In genomic region chr3:62525276-62525675, GRCh38 we compare ENCODE assay signal across 22 cellular contexts.
DNase-seq lines count a peak whose midpoint lies in the region; ATAC-seq, FAIRE-seq and TF ChIP-seq lines count a peak whose summit lies in the region.
"Had no signal": no experiment of that assay in that cellular context is flagged by ENCODE, and none has a peak within 500 bp of the region (broad histone marks: within the 10 kb centered on the region; RNA-seq: fewer than 3 reads in every experiment).

No MANE protein-coding gene starts in this region.

- intact Hi-C loops in HepG2 (cut with micrococcal nuclease; ENCODE audit: unreplicated experiment), result no loop called here
- intact Hi-C loops in CD4-positive, alpha-beta T cell (cut with DNase I, micrococcal nuclease), result no loop called here

- H3K27me3 Mint-ChIP-seq in CD4-positive, alpha-beta T cell, result no peaks in the 10 kb centered on the region

- H2AFZ ChIP-seq in H1 (ENCODE audit: low read length) (no peak overlapping the region), HepG2 (ENCODE audit: low read length) (no peak overlapping the region)

- H3K56ac ChIP-seq in H1 (replicated peaks; ENCODE audit: insufficient read length, low read depth, low read length), result no peak overlapping the region

- TF ChIP-seq CTCF in H1 (IDR thresholded peaks at IDR 0.05; ENCODE audit: control extremely low read depth in 1 of 3, insufficient read depth in 1 of 3, low read depth in 1 of 3, low read length in 3 of 3), result no peak
- TF ChIP-seq CTCF in HepG2 (CRISPR knock-in tag; IDR thresholded peaks at IDR 0.05), result no peak
- no peak for TF ChIP-seq CTCF in CD4-positive, alpha-beta T cell (IDR thresholded peaks at IDR 0.05)

- CTCF ChIA-PET in H1 (lab: Charles Lee; ENCODE audit: partially characterized antibody), result no interaction called here
- CTCF ChIA-PET in HepG2 (lab: Yijun Ruan, JAX; ENCODE audit: low intra/inter-chr PET ratio, low total read pairs), result no interaction called here
- CTCF ChIA-PET in CD4-positive, alpha-beta T cell (lab: Charles Lee), result no interaction called here

- no TSS peak for BruUV-seq in HepG2 (replicated peaks; lab: Mats Ljungman, UMichigan)

- H3K4me1 ChIP-seq in H1 (replicated peaks in 1 of 4; ENCODE audit: control insufficient read depth in 3 of 4, insufficient read depth in 4 of 4, low read length in 3 of 4) (no peaks in the 10 kb centered on the region), HepG2 (ENCODE audit: insufficient read depth, low read length) (no peaks in the 10 kb centered on the region)
- H3K4me1 ChIP-seq: adrenal gland, BLaER1, prostate gland, SJSA1, spleen, suprapubic skin had no signal

- H3K4me2 ChIP-seq in H1 (ENCODE audit: insufficient read depth in 1 of 2, low read depth in 2 of 2, low read length in 2 of 2) (no peak overlapping the region), HepG2 (ENCODE audit: low read depth, low read length) (no peak overlapping the region)
- H3K4me2 ChIP-seq: BLaER1 had no signal

- H3K27me3 ChIP-seq in H1 (replicated peaks in 1 of 4; ENCODE audit: control insufficient read depth in 3 of 4, extremely low read depth in 1 of 4, insufficient read depth in 3 of 4, low read length in 3 of 4) (no peaks in the 10 kb centered on the region), HepG2 (ENCODE audit: control insufficient read depth in 1 of 2, insufficient read depth in 2 of 2, low read length in 2 of 2) (peaks cover 0 to 5% of the 10 kb centered on the region in 2 experiments; a peak in 2 of 5 replicates)
- no peaks in the 10 kb centered on the region for H3K27me3 ChIP-seq in CD4-positive, alpha-beta T cell (ENCODE audit: control insufficient read depth, insufficient read depth, low read length)
- H3K27me3 ChIP-seq: adrenal gland, BLaER1, SJSA1, suprapubic skin had no signal

- no peak overlapping the region for H3K27ac Mint-ChIP-seq in CD4-positive, alpha-beta T cell

- H3K18ac ChIP-seq in H1 (ENCODE audit: extremely low read depth, low read length), result no peak overlapping the region

- POLR2A ChIA-PET in H1 (lab: Charles Lee; ENCODE audit: partially characterized antibody) (interaction anchor here (1.3 kb wide), 1 partner anchor 11 kb away, joined by 3 read pairs; no protein-coding TSS in a partner anchor), HepG2 (lab: Yijun Ruan, JAX) (no interaction called here)
- POLR2A ChIA-PET in CD4-positive, alpha-beta T cell (lab: Charles Lee), result no interaction called here

- H3K23ac ChIP-seq in H1 (ENCODE audit: insufficient read length), result no peak overlapping the region

- no peak overlapping the region for H3K27ac ChIP-seq in H1 (ENCODE audit: low read depth, low read length)
- no peak overlapping the region for H3K27ac ChIP-seq in HepG2 (ENCODE audit: extremely low read length, insufficient read depth, low read length)
- no peak overlapping the region for H3K27ac ChIP-seq in CD4-positive, alpha-beta T cell (ENCODE audit: low read depth, low read length)
- H3K27ac ChIP-seq: 22Rv1, adrenal gland, BLaER1, prostate gland, SJSA1, spleen, suprapubic skin had no signal

- no peak overlapping the region for H2BK120ac ChIP-seq in H1 (replicated peaks; ENCODE audit: low read depth, low read length)

- in situ Hi-C loops in HepG2 (cut with HindIII; ENCODE audit: extremely low pct_ligation_motif_present, low pct_unique_long_range_greater_than_20kb), result no loop called here

- H3K4me3 Mint-ChIP-seq in CD4-positive, alpha-beta T cell, result no peak overlapping the region

- TF ChIP-seq EP300 in H1 (IDR thresholded peaks at IDR 0.05; ENCODE audit: borderline replicate concordance in 1 of 2, low read depth in 2 of 2, low read length in 2 of 2) (no peak), HepG2 (IDR thresholded peaks at IDR 0.05; ENCODE audit: low read depth in 2 of 2, low read length in 2 of 2) (no peak), HepG2 (CRISPR knock-in tag; IDR thresholded peaks at IDR 0.05; ENCODE audit: borderline replicate concordance) (no peak)

- H3K4me1 Mint-ChIP-seq in CD4-positive, alpha-beta T cell (ENCODE audit: low read depth), result no peaks in the 10 kb centered on the region

- no peak for FAIRE-seq in H1 (lab: Jason Lieb, UNC)
- FAIRE-seq in HepG2 (lab: Jason Lieb, UNC), result no peak

- H2BK15ac ChIP-seq in H1 (ENCODE audit: low read length), result 0 out of 2 replicates have a peak overlapping the region, but pooled peaks have one; percentile 1

- H3K23me2 ChIP-seq in H1 (ENCODE audit: low read depth, low read length), result no peaks in the 10 kb centered on the region

- no peaks in the 10 kb centered on the region for H3K36me3 Mint-ChIP-seq in CD4-positive, alpha-beta T cell (ENCODE audit: low read depth)

- DNase-seq in DMS 273 (lab: John Stamatoyannopoulos, UW; ENCODE audit: unreplicated experiment) (peak; percentile 10), DMS 273 treated with DMSO at 0.1 percent for 48 hours (lab: John Stamatoyannopoulos, UW) (no peak), NCI-H2171 treated with DMSO at 0.1 percent for 48 hours (lab: John Stamatoyannopoulos, UW) (peak; percentile 73), H1 (ENCODE audit: low read depth in 1 of 2, low spot score in 2 of 2) (no peak), renal cortical epithelial cell (ENCODE audit: low read depth) (peak; percentile 10), HepG2 (ENCODE audit: low spot score) (no peak), NCI-H146 (lab: John Stamatoyannopoulos, UW) (no peak)
- no peak for DNase-seq in CD4-positive, alpha-beta T cell
- DNase-seq: activated CD4-positive, CD25-positive, alpha-beta regulatory T cell treated with anti-CD3 and anti-CD28 coated beads, Interleukin-2, amount 50 U/mL, for 72 hours; activated CD8-positive, alpha-beta memory T cell treated with anti-CD3 and anti-CD28 coated beads, Interleukin-2, amount 50 U/mL, for 4 hours; activated effector memory CD4-positive, alpha-beta T cell treated with anti-CD3 and anti-CD28 coated beads, Interleukin-2, amount 50 U/mL, for 16 hours; adrenal gland; cerebellar nuclear complex; effector CD8-positive, alpha-beta T cell; left cardiac atrium; OCI-M1; spleen had no signal

- no peak overlapping the region for H4K8ac ChIP-seq in H1 (ENCODE audit: extremely low read depth, insufficient read depth, low read length)

- H3K9me3 ChIP-seq in H1 (ENCODE audit: insufficient read depth in 2 of 2, low read depth in 1 of 2, low read length in 1 of 2) (no peaks in the 10 kb centered on the region), HepG2 (ENCODE audit: low read length) (no peaks in the 10 kb centered on the region)
- no peaks in the 10 kb centered on the region for H3K9me3 ChIP-seq in CD4-positive, alpha-beta T cell (ENCODE audit: control insufficient read depth, low read length)
- H3K9me3 ChIP-seq: adrenal gland, BLaER1, prostate gland, SJSA1, spleen, suprapubic skin had no signal

- TF ChIP-seq RAD21 in H1 (IDR thresholded peaks at IDR 0.05 in 1 of 2, conservative IDR thresholded peaks at IDR 0.05 in 1 of 2; ENCODE audit: low read depth in 2 of 2, low read length in 2 of 2) (no peak), HepG2 (CRISPR knock-in tag; IDR thresholded peaks at IDR 0.05) (no peak)

- H3K79me1 ChIP-seq in H1 (ENCODE audit: low read depth, low read length), result no peaks in the 10 kb centered on the region

- H4K5ac ChIP-seq in H1 (ENCODE audit: insufficient read length, low read depth, low read length), result no peak overlapping the region

- no peaks in the 10 kb centered on the region for H4K20me1 ChIP-seq in H1 (replicated peaks in 1 of 2; ENCODE audit: control insufficient read depth in 1 of 2, insufficient read depth in 2 of 2, low read length in 2 of 2)
- no peaks in the 10 kb centered on the region for H4K20me1 ChIP-seq in HepG2 (ENCODE audit: insufficient read depth, low read length)
- H4K20me1 ChIP-seq: BLaER1 had no signal

- H3K14ac ChIP-seq in H1 (ENCODE audit: insufficient read length), result no peak overlapping the region

- no peak overlapping the region for H2BK20ac ChIP-seq in H1 (ENCODE audit: low read length)

- 87% methylated on average over 3 of the region's 3 CpGs; no CpG with 5 or more reads in 1 of the 2 experiments for WGBS in H1 (ENCODE audit: extremely low coverage in 1 of 2, insufficient coverage in 1 of 2, insufficient read length in 1 of 2, insufficient replicate concordance in 2 of 2, low coverage in 1 of 2, low lambda C conversion rate in 2 of 2, missing lambda C conversion rate in 1 of 2), 2 experiments
- 21% methylated on average over 3 of the region's 3 CpGs for WGBS in HepG2 (ENCODE audit: low lambda C conversion rate)

- H2AK5ac ChIP-seq in H1 (ENCODE audit: low read depth, low read length), result no peak overlapping the region

- H3K4me3 ChIP-seq in H1 (ENCODE audit: extremely low read depth in 1 of 4, insufficient read depth in 2 of 4, low read depth in 3 of 4, low read length in 4 of 4) (no peak overlapping the region), HepG2 (replicated peaks in 1 of 3; ENCODE audit: insufficient read depth in 1 of 3, low read depth in 2 of 3, low read length in 3 of 3) (no peak overlapping the region)
- H3K4me3 ChIP-seq: adrenal gland, BLaER1, prostate gland, SJSA1, spleen, suprapubic skin had no signal

- TF ChIP-seq POLR2A in H1 (IDR thresholded peaks at IDR 0.05; ENCODE audit: control extremely low read depth in 1 of 2, low read depth in 2 of 2, low read length in 2 of 2) (no peak), HepG2 (IDR thresholded peaks at IDR 0.05; ENCODE audit: insufficient read depth in 1 of 2, low read depth in 2 of 2, low read length in 2 of 2) (no peak)

- H3K79me2 ChIP-seq in H1 (ENCODE audit: control insufficient read depth in 1 of 2, insufficient read depth in 2 of 2, low read length in 2 of 2), result no peaks in the 10 kb centered on the region
- H3K79me2 ChIP-seq in HepG2 (ENCODE audit: insufficient read depth, low read length), result no peaks in the 10 kb centered on the region

- no peak overlapping the region for H2BK12ac ChIP-seq in H1 (ENCODE audit: low read depth, low read length)

- no peak overlapping the region for H2BK5ac ChIP-seq in H1 (ENCODE audit: low read depth, low read length)

- H3K9me3 Mint-ChIP-seq in CD4-positive, alpha-beta T cell, result peaks cover 2% of the 10 kb centered on the region

- no peak for ATAC-seq in HepG2
- ATAC-seq in CD4-positive, alpha-beta T cell (ENCODE audit: poor library complexity), result no peak
- ATAC-seq: left cardiac atrium had no signal

- no peak overlapping the region for H4K91ac ChIP-seq in H1 (replicated peaks; ENCODE audit: insufficient read length, low read length)

- H3K4ac ChIP-seq in H1 (replicated peaks; ENCODE audit: insufficient read length, low read depth, low read length), result no peak overlapping the region

- no peak overlapping the region for H3K9ac ChIP-seq in H1 (replicated peaks in 1 of 4; ENCODE audit: extremely low read depth in 1 of 4, low read depth in 3 of 4, low read length in 3 of 4)
- H3K9ac ChIP-seq in HepG2 (ENCODE audit: insufficient read depth, low read depth, low read length), result no peak overlapping the region
- H3K9ac ChIP-seq: BLaER1 had no signal

- H3K36me3 ChIP-seq in H1 (ENCODE audit: control insufficient read depth in 2 of 4, insufficient read depth in 4 of 4, low read length in 3 of 4) (no peaks in the 10 kb centered on the region), HepG2 (replicated peaks in 1 of 2; ENCODE audit: control insufficient read depth in 1 of 2, insufficient read depth in 2 of 2, low read length in 2 of 2) (no peaks in the 10 kb centered on the region)
- H3K36me3 ChIP-seq: adrenal gland, BLaER1, prostate gland, SJSA1, spleen, suprapubic skin had no signal

TF ChIP-seq in H1, 55 proteins besides CTCF, POLR2A, EP300 and RAD21 (continues in another document):
- TF ChIP-seq CBX8 (IDR thresholded peaks at IDR 0.05; ENCODE audit: borderline replicate concordance, low read depth, low read length), result no peak

Comparison
In these comparisons a context has a peak if more than half of its experiments do, and no peak if none do; other contexts are left out.
1. DNase-seq: peak in DMS 273 (single experiment), NCI-H2171 treated with DMSO at 0.1 percent for 48 hours (single experiment) and renal cortical epithelial cell (single experiment); none in DMS 273 treated with DMSO at 0.1 percent for 48 hours (single experiment), H1 (0 of 2), HepG2 (single experiment), CD4-positive, alpha-beta T cell (0 of 10) and NCI-H146 (single experiment).